ENCODE assay signal across 9 cellular contexts in genomic region chr16:88429387-88430184, GRCh38. TPM values are rescaled to one million over a fixed set of nuclear protein-coding genes. Genes with fewer than 3 reads are reported as not detected.
A peak's percentile ranks its signal among the peaks of the same experiment; 100 is the strongest.
DNase-seq lines count a peak whose midpoint lies in the region; ATAC-seq, FAIRE-seq and TF ChIP-seq lines count a peak whose summit lies in the region.
"Had no signal": no experiment of that assay in that cellular context is flagged by ENCODE, and none has a peak within 500 bp of the region (broad histone marks: within the 10 kb centered on the region; RNA-seq: fewer than 3 reads in every experiment).

No MANE protein-coding gene starts in this region.

- peaks cover 18% of the 10 kb centered on the region for H3K27me3 Mint-ChIP-seq in WTC11 (ENCODE audit: low read depth)

- no peaks in the 10 kb centered on the region for H3K36me3 ChIP-seq in GM06990 (ENCODE audit: control insufficient read depth, insufficient read depth, low read length)
- no peaks in the 10 kb centered on the region for H3K36me3 ChIP-seq in fibroblast of lung (ENCODE audit: control insufficient read depth, insufficient read depth, low read length)
- no peaks in the 10 kb centered on the region for H3K36me3 ChIP-seq in small intestine (ENCODE audit: control insufficient read depth in 2 of 2, insufficient read depth in 2 of 2, low read length in 2 of 2)

- no peaks in the 10 kb centered on the region for H3K4me1 ChIP-seq in fibroblast of lung (ENCODE audit: control insufficient read depth, extremely low read depth, insufficient read depth, low read length)
- no peaks in the 10 kb centered on the region for H3K4me1 ChIP-seq in small intestine (ENCODE audit: control insufficient read depth in 2 of 2, insufficient read depth in 1 of 2, low read depth in 1 of 2, low read length in 1 of 2)

- H3K79me2 ChIP-seq in fibroblast of lung (ENCODE audit: control insufficient read depth, insufficient read depth, low read length) = no peaks in the 10 kb centered on the region

- TF ChIP-seq CTCF in GM06990 (IDR thresholded peaks at IDR 0.05; ENCODE audit: insufficient read depth, low read length, poor library complexity, severe bottlenecking) (no peak), WTC11 (IDR thresholded peaks at IDR 0.05) (no peak), fibroblast of lung (conservative IDR thresholded peaks at IDR 0.05 in 1 of 2, IDR thresholded peaks at IDR 0.05 in 1 of 2; ENCODE audit: low read depth in 1 of 2, low read length in 2 of 2) (no peak)

- DNase-seq in GM06990 (ENCODE audit: extremely low read depth, insufficient read length) = no peak
- DNase-seq in WTC11 (ENCODE audit: low spot score) = no peak
- no peak for DNase-seq in fibroblast of lung (ENCODE audit: low read depth in 2 of 2)
- DNase-seq in small intestine = no peak
- no peak for DNase-seq in NCI-H2107 (lab: John Stamatoyannopoulos, UW)
- no peak for DNase-seq in OCI-M1 (lab: John Stamatoyannopoulos, UW)
- no peak for DNase-seq in islet precursor cell
- DNase-seq: NCI-H446 had no signal

- H3K27ac ChIP-seq in fibroblast of lung (ENCODE audit: insufficient read depth, low read length) (no peak overlapping the region), small intestine (ENCODE audit: low read depth in 1 of 2, low read length in 1 of 2) (no peak overlapping the region)

- H2AFZ ChIP-seq in fibroblast of lung (ENCODE audit: low read length) = no peak overlapping the region

- H3K4me3 Mint-ChIP-seq in WTC11 = peak overlapping the region; percentile 57

- H3K36me3 Mint-ChIP-seq in WTC11 = no peaks in the 10 kb centered on the region

- POLR2A ChIA-PET in WTC11 (lab: Charles Lee) = no interaction called here

- H3K9me3 Mint-ChIP-seq in WTC11 = no peaks in the 10 kb centered on the region

- peak overlapping the region; percentile 64 for H3K4me3 ChIP-seq in GM06990 (replicated peaks; ENCODE audit: low read depth, low read length)
- H3K4me3 ChIP-seq in fibroblast of lung (replicated peaks in 1 of 4; ENCODE audit: control extremely low read depth in 1 of 4, insufficient read depth in 1 of 4, low read depth in 3 of 4, low read length in 4 of 4) = no peak overlapping the region
- H3K4me3 ChIP-seq in small intestine (ENCODE audit: low read depth in 1 of 2, low read length in 2 of 2) = peak overlapping the region; percentile 44 to 57

- no peaks in the 10 kb centered on the region for H4K20me1 ChIP-seq in fibroblast of lung (ENCODE audit: control insufficient read depth, extremely low read depth, insufficient read depth, low read length)

- H3K9ac ChIP-seq in fibroblast of lung (ENCODE audit: insufficient read depth, low read length) = no peak overlapping the region

- ATAC-seq in WTC11 = no peak

- no peak overlapping the region for H3K27ac Mint-ChIP-seq in WTC11

- no peak for FAIRE-seq in small intestine (lab: Jason Lieb, UNC)

- CTCF ChIA-PET in WTC11 (lab: Charles Lee) = interaction anchor here (0.8 to 4.8 kb wide), 7 partner anchors 8 to 308 kb away, joined by 3 to 30 read pairs (median 5); no protein-coding TSS in a partner anchor

- H3K4me1 Mint-ChIP-seq in WTC11 = no peaks in the 10 kb centered on the region

- H3K9me3 ChIP-seq in fibroblast of lung (ENCODE audit: control insufficient read depth, insufficient read depth, low read depth, low read length) (no peaks in the 10 kb centered on the region), small intestine (ENCODE audit: control insufficient read depth, low read depth) (no peaks in the 10 kb centered on the region)

- 75 to 78% (median 76%) methylated on average over 39 to 48 of the region's 48 CpGs for WGBS in small intestine, 3 donors

- no peaks in the 10 kb centered on the region for H3K27me3 ChIP-seq in GM06990 (replicated peaks; ENCODE audit: control insufficient read depth, insufficient read depth, low read length)
- no peaks in the 10 kb centered on the region for H3K27me3 ChIP-seq in fibroblast of lung (ENCODE audit: control insufficient read depth, insufficient read depth, low read length)
- H3K27me3 ChIP-seq in small intestine (ENCODE audit: control insufficient read depth in 2 of 2, insufficient read depth in 2 of 2, low read length in 2 of 2) = peaks cover 2 to 5% of the 10 kb centered on the region in 2 donors

- peak overlapping the region; percentile 58 for H3K4me2 ChIP-seq in fibroblast of lung (ENCODE audit: extremely low read depth, insufficient read depth, low read length)

TF ChIP-seq in WTC11, 78 proteins besides CTCF, POLR2A, EP300 and RAD21:
- no peak for TF ChIP-seq ATF6 (CRISPR knock-in tag; IDR thresholded peaks at IDR 0.05)
- 0 out of 2 replicates have a peak, but pooled peaks have one; percentile 29 for TF ChIP-seq E2F4 (CRISPR knock-in tag; IDR thresholded peaks at IDR 0.05; ENCODE audit: borderline replicate concordance, low read depth)
- 0 out of 2 replicates have a peak, but pooled peaks have one; percentile 30 for TF ChIP-seq FOXP1 (CRISPR knock-in tag; IDR thresholded peaks at IDR 0.05; ENCODE audit: borderline replicate concordance)
TF ChIP-seq in WTC11: peak in this region for 2.

RNA-seq across cellular contexts. Expression of gene ZFPM1, which starts 23.5 kb away (rescaled TPM):
- 8.1 to 9.3 TPM (median 8.5 TPM) in 3 replicates for total RNA-seq in WTC11 (2021)
- 1.7 and 2.1 TPM in 2 replicates for total RNA-seq in fibroblast of lung
- 0.27 and 0.36 TPM in 2 replicates for polyA plus RNA-seq in fibroblast of lung
- polyA plus RNA-seq in fibroblast of lung (2012) = 1.7 and 2.5 TPM in 2 replicates
- 0.86 and 1.0 TPM in 2 replicates for polyA minus RNA-seq in fibroblast of lung (ENCODE audit: low replicate concordance)
- 10 to 100 TPM in 1 of 3 donors, 1 to 10 TPM in 2; 8.1 to 14.9 (median 9.2) TPM for polyA plus RNA-seq in small intestine

RNA-seq across cellular contexts. Expression of gene ZNF469, which starts 46.8 kb away (rescaled TPM):
- total RNA-seq in WTC11 (2021) (1.8 to 3.2 TPM (median 2.4 TPM) in 3 replicates), fibroblast of lung (1.3 and 1.5 TPM in 2 replicates)
- polyA plus RNA-seq in fibroblast of lung (0.82 and 0.86 TPM in 2 replicates), small intestine (under 1 TPM in 2 of 3 donors, not detected in 1; under 0.01 to 0.30 TPM)
- 2.8 and 4.1 TPM in 2 replicates for polyA plus RNA-seq in fibroblast of lung (2012)
- 4.6 and 6.7 TPM in 2 replicates for polyA minus RNA-seq in fibroblast of lung (ENCODE audit: low replicate concordance)
- total RNA-seq: SK-MEL-5 had no signal

Comparison
In these comparisons a context has a peak if more than half of its experiments do, and no peak if none do; other contexts are left out.
1. H3K4me3 ChIP-seq: peak in GM06990 (single experiment) and small intestine (2 of 2); none in fibroblast of lung (0 of 4).